In genomic region chr9:124015091-124015660, GRCh38 we compare ENCODE assay signal across 1 cellular context.
TF ChIP-seq lines count a peak whose summit lies in the region.

No MANE protein-coding gene starts in this region.

TF ChIP-seq in HepG2, 621 proteins besides CTCF, POLR2A, EP300 and RAD21 (continued from another document):
- TF ChIP-seq ZBTB39 (CRISPR knock-in tag; IDR thresholded peaks at IDR 0.05) (no peak), ZIK1 (CRISPR knock-in tag; IDR thresholded peaks at IDR 0.05; ENCODE audit: borderline replicate concordance, low read depth) (no peak), PPARG (CRISPR knock-in tag; conservative IDR thresholded peaks at IDR 0.05) (no peak), HMGA1 (CRISPR knock-in tag; conservative IDR thresholded peaks at IDR 0.05) (no peak), E2F1 (CRISPR knock-in tag; IDR thresholded peaks at IDR 0.05) (no peak), EZH2 (conservative IDR thresholded peaks at IDR 0.05; ENCODE audit: low read depth, low read length) (0 out of 2 replicates have a peak, but pooled peaks have one; percentile 43), CEBPB (IDR thresholded peaks at IDR 0.05; ENCODE audit: borderline replicate concordance, low read depth, low read length) (no peak), ZNF614 (CRISPR knock-in tag; IDR thresholded peaks at IDR 0.05; ENCODE audit: borderline replicate concordance) (no peak), ZBTB33 (CRISPR knock-in tag; IDR thresholded peaks at IDR 0.05) (peak; percentile 13; the same call in 1 of the 2 replicates), HNRNPL (IDR thresholded peaks at IDR 0.05; ENCODE audit: low read depth, low read length) (0 out of 2 replicates have a peak, but pooled peaks have one; percentile 11), ZFP62 (CRISPR knock-in tag; IDR thresholded peaks at IDR 0.05) (no peak), HIC2 (CRISPR knock-in tag; IDR thresholded peaks at IDR 0.05; ENCODE audit: low read depth) (no peak), PCBP1 (IDR thresholded peaks at IDR 0.05; ENCODE audit: borderline replicate concordance, low read depth, low read length) (no peak), RXRB (CRISPR knock-in tag; IDR thresholded peaks at IDR 0.05; ENCODE audit: borderline replicate concordance) (no peak), ZNF142 (CRISPR knock-in tag; IDR thresholded peaks at IDR 0.05) (no peak), SKI (IDR thresholded peaks at IDR 0.05; ENCODE audit: partially characterized antibody) (no peak), NAIF1 (CRISPR knock-in tag; IDR thresholded peaks at IDR 0.05; ENCODE audit: borderline replicate concordance) (no peak), DZIP1 (CRISPR knock-in tag; IDR thresholded peaks at IDR 0.05) (no peak), ZNF232 (CRISPR knock-in tag; IDR thresholded peaks at IDR 0.05; ENCODE audit: borderline replicate concordance) (no peak), BRF2 (CRISPR knock-in tag; IDR thresholded peaks at IDR 0.05) (no peak), ZNF263 (CRISPR knock-in tag; IDR thresholded peaks at IDR 0.05) (no peak), ARID3A (IDR thresholded peaks at IDR 0.05; ENCODE audit: low read depth, low read length) (no peak), SAFB2 (CRISPR knock-in tag; IDR thresholded peaks at IDR 0.05; ENCODE audit: borderline replicate concordance, low read depth) (no peak), JUND (CRISPR knock-in tag; IDR thresholded peaks at IDR 0.05) (no peak), ZMAT3 (CRISPR knock-in tag; conservative IDR thresholded peaks at IDR 0.05) (no peak), MNT (IDR thresholded peaks at IDR 0.05) (peak; percentile 29; the same call in 1 of the 2 replicates), ZNF547 (CRISPR knock-in tag; IDR thresholded peaks at IDR 0.05) (no peak)
